In genomic region chrX:78754917-78755316, GRCh38 we compare ENCODE assay signal across 13 cellular contexts. TPM values are rescaled to one million over a fixed set of nuclear protein-coding genes. Genes with fewer than 3 reads are reported as not detected.
DNase-seq lines count a peak whose midpoint lies in the region; ATAC-seq and TF ChIP-seq lines count a peak whose summit lies in the region.
"Had no signal": no experiment of that assay in that cellular context is flagged by ENCODE, and none has a peak within 500 bp of the region (broad histone marks: within the 10 kb centered on the region; RNA-seq: fewer than 3 reads in every experiment).

No MANE protein-coding gene starts in this region.

- no peak overlapping the region for H2BK120ac ChIP-seq in H9 (ENCODE audit: low read depth, low read length, poor library complexity, severe bottlenecking)

- H3K36me3 Mint-ChIP-seq in H9 (ENCODE audit: insufficient read depth in 1 of 3, low read depth in 3 of 3) = peaks cover 7 to 18% (median 11%) of the 10 kb centered on the region in 3 experiments; a peak in 6 of 7 replicates

- no peak overlapping the region for H4K91ac ChIP-seq in H9 (ENCODE audit: insufficient read length, low read depth, low read length)

- no peak overlapping the region for H2BK15ac ChIP-seq in H9 (ENCODE audit: low read depth, low read length)

- no peak overlapping the region for H4K8ac ChIP-seq in H9 (replicated peaks; ENCODE audit: insufficient read length, low read depth, low read length)

- H4K20me1 ChIP-seq in H9 (ENCODE audit: control insufficient read depth, insufficient read depth, insufficient read length) = no peaks in the 10 kb centered on the region

- no peaks in the 10 kb centered on the region for H3K27me3 Mint-ChIP-seq in H9 (ENCODE audit: low read depth)
- H3K27me3 Mint-ChIP-seq: activated T-helper 17 cell treated with anti-CD3 and anti-CD28 coated beads, Interleukin-2, amount 50 U/mL, for 72 hours had no signal

- no peak overlapping the region for H3K9ac ChIP-seq in H9 (ENCODE audit: extremely low read depth, insufficient read length, low read length)

- no peak overlapping the region for H3K4me2 ChIP-seq in H9 (ENCODE audit: insufficient read depth, insufficient read length, low read length)

- H4K5ac ChIP-seq in H9 (ENCODE audit: insufficient read length, low read depth, low read length) = no peak overlapping the region

- TF ChIP-seq CTCF in GM12872 (IDR thresholded peaks at IDR 0.05; ENCODE audit: insufficient read depth, low read depth, low read length) = peak; percentile 4; the same call in 1 of the 3 replicates
- TF ChIP-seq CTCF in tibial artery (IDR thresholded peaks at IDR 0.05) = no peak
- no peak for TF ChIP-seq CTCF in H9 (conservative IDR thresholded peaks at IDR 0.05)

- H2BK20ac ChIP-seq in H9 (ENCODE audit: low read depth, low read length, poor library complexity, severe bottlenecking) = no peak overlapping the region

- H3K79me2 ChIP-seq in H9 (ENCODE audit: insufficient read depth, low read length) = no peaks in the 10 kb centered on the region

- WGBS in H9 (ENCODE audit: extremely low coverage, insufficient read length, low lambda C conversion rate) = no CpG with 5 or more reads among the region's 5 CpGs

- no peak overlapping the region for H2AFZ ChIP-seq in H9 (ENCODE audit: low read length)

- H3K4ac ChIP-seq in H9 (ENCODE audit: low read depth, low read length) = no peak overlapping the region

- H3K9me3 Mint-ChIP-seq in H9 = peaks cover 52 to 54% of the 10 kb centered on the region in 2 experiments
- H3K9me3 Mint-ChIP-seq: activated T-helper 17 cell treated with anti-CD3 and anti-CD28 coated beads, Interleukin-2, amount 50 U/mL, for 72 hours; T-helper 2 cell treated with Interferon-gamma antibody and Interleukin-4, amounts not matched to agents 5 μg/mL and 100 μg/mL, for 36 hours had no signal

- H3K23ac ChIP-seq in H9 (ENCODE audit: insufficient read length, low read depth, low read length) = no peak overlapping the region

- no peaks in the 10 kb centered on the region for H3K79me1 ChIP-seq in H9 (ENCODE audit: insufficient read depth, low read depth, low read length, poor library complexity, severe bottlenecking)

- no peak overlapping the region for H3K56ac ChIP-seq in H9 (ENCODE audit: insufficient read length, low read depth, low read length)

- H3K27ac ChIP-seq in tibial artery (no peak overlapping the region), H9 (ENCODE audit: insufficient read length, low read depth, low read length) (no peak overlapping the region)
- H3K27ac ChIP-seq: ovary had no signal

- H3K23me2 ChIP-seq in H9 (ENCODE audit: insufficient read length, low read depth, low read length, poor library complexity, severe bottlenecking) = no peaks in the 10 kb centered on the region

- no peak overlapping the region for H3K4me3 Mint-ChIP-seq in H9
- H3K4me3 Mint-ChIP-seq: activated T-helper 17 cell treated with anti-CD3 and anti-CD28 coated beads, Interleukin-2, amount 50 U/mL, for 72 hours; T-helper 2 cell treated with Interferon-gamma antibody and Interleukin-4, amounts not matched to agents 5 μg/mL and 100 μg/mL, for 36 hours had no signal

- H2BK5ac ChIP-seq in H9 (ENCODE audit: insufficient read length, low read length) = no peak overlapping the region

- DNase-seq in NOMO-1 treated with dmso at 0.1 percent for 144 hours (lab: John Stamatoyannopoulos, UW; ENCODE audit: unreplicated experiment) (peak; percentile 34), NCI-H748 treated with DMSO at 0.1 percent for 48 hours (lab: John Stamatoyannopoulos, UW) (no peak), tibial artery (no peak), RKO (ENCODE audit: low spot score) (no peak), H9 (no peak)
- DNase-seq: cortex of kidney, NCI-H1930, ovary had no signal

- no peak overlapping the region for H3T11ph ChIP-seq in H9 (ENCODE audit: low read length)

- intact Hi-C loops in tibial artery (cut with DNase I; ENCODE audit: low total_unique reads) = no loop called here

- H3K18ac ChIP-seq in H9 (ENCODE audit: insufficient read length, low read depth, low read length) = no peak overlapping the region

- H3K4me1 Mint-ChIP-seq in H9 = no peaks in the 10 kb centered on the region; a peak in 1 of 4 replicates
- H3K4me1 Mint-ChIP-seq: activated T-helper 17 cell treated with anti-CD3 and anti-CD28 coated beads, Interleukin-2, amount 50 U/mL, for 72 hours had no signal

- no peak overlapping the region for H3K14ac ChIP-seq in H9 (ENCODE audit: insufficient read depth, low read length)

- H3K4me1 ChIP-seq in tibial artery (peaks cover 0 to 4% (median 0%) of the 10 kb centered on the region in 4 donors), H9 (ENCODE audit: insufficient read depth, low read length) (no peaks in the 10 kb centered on the region)

- no peak overlapping the region for H2AK5ac ChIP-seq in H9 (ENCODE audit: insufficient read length, low read length)

- no peaks in the 10 kb centered on the region for H3K36me3 ChIP-seq in tibial artery
- H3K36me3 ChIP-seq: ovary had no signal

- H3K4me3 ChIP-seq in tibial artery = no peak overlapping the region
- H3K4me3 ChIP-seq: ovary had no signal

- ATAC-seq in GM19455 (IDR thresholded peaks at IDR 0.05; ENCODE audit: unreplicated experiment) (peak; percentile 98), HG03045 (IDR thresholded peaks at IDR 0.05; ENCODE audit: unreplicated experiment) (peak; percentile 91)
- ATAC-seq: activated T-helper 17 cell treated with anti-CD3 and anti-CD28 coated beads, Interleukin-2, amount 50 U/mL, for 72 hours had no signal

- H3K27ac Mint-ChIP-seq in H9 = no peak overlapping the region
- H3K27ac Mint-ChIP-seq: activated T-helper 17 cell treated with anti-CD3 and anti-CD28 coated beads, Interleukin-2, amount 50 U/mL, for 72 hours; T-helper 2 cell treated with Interferon-gamma antibody and Interleukin-4, amounts not matched to agents 5 μg/mL and 100 μg/mL, for 36 hours had no signal

- no peaks in the 10 kb centered on the region for H3K27me3 ChIP-seq in tibial artery
- H3K27me3 ChIP-seq in H9 (ENCODE audit: insufficient read depth, low read length) = no peaks in the 10 kb centered on the region
- H3K27me3 ChIP-seq: ovary had no signal

- no peak overlapping the region for H2BK12ac ChIP-seq in H9 (ENCODE audit: insufficient read length, low read depth, low read length)

- no peaks in the 10 kb centered on the region for H3K9me3 ChIP-seq in tibial artery
- peaks cover 16% of the 10 kb centered on the region for H3K9me3 ChIP-seq in H9 (ENCODE audit: control insufficient read depth, low read depth, low read length)
- H3K9me3 ChIP-seq: ovary had no signal

RNA-seq across cellular contexts. Expression of gene LPAR4, which starts 7.4 kb away (rescaled TPM):
- 6.0 and 6.4 TPM in 2 replicates for total RNA-seq in H9 (2021)
- total RNA-seq: activated T-helper 17 cell treated with anti-CD3 and anti-CD28 coated beads, Interleukin-2, amount 50 U/mL, for 72 hours had no signal
